ENCODE assay signal across 8 cellular contexts in the genomic region with DNA sequence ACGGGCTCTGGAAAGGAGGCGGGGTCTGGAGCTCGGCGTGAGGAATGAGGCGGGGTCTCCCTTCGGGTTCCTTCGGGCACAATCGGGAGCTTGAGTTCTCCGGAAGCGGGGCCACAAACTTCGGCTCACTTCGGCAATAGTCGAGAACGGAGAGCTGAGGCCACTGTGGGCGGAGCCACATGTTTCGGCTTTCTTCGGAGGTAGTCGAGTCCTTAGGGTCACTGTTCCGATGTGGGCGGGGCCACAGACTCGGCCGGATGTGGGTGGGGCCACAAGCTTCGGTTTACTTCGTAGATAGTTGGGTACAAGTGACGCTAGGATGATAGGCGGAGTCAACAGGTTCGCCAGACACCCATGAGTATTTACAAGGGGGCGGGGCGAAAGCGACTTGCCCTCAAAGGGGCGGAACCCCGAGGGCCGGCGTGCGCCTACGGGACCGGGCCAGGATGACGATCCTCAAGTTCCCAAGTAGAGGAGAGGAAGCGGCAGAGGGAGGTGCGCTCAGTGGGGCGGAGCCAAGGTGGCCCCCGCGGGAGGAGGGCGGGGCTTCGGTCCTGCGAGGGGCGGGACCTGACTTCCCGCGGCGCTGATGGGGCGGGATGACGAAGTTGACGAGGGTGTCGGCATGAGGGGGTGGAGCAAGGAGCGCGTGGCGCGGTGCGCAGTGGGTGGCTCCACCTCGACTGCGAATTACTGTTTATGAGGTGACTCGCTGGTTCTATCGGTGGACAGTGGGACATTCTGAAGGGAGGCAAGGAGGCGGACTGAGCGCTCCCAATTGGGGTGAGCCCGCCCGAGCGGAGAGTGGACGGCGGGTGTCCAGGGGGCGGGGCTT. TPM values are rescaled to one million over a fixed set of nuclear protein-coding genes. Genes with fewer than 3 reads are reported as not detected.
A peak's percentile ranks its signal among the peaks of the same experiment; 100 is the strongest.
DNase-seq lines count a peak whose midpoint lies in the region; ATAC-seq and TF ChIP-seq lines count a peak whose summit lies in the region.

No MANE protein-coding gene starts in this region.

- no TSS peak for BruUV-seq in Panc1 (replicated peaks; lab: Mats Ljungman, UMichigan)

- peaks cover 49% of the 10 kb centered on the region for H3K4me1 Mint-ChIP-seq in activated T-cell treated with anti-CD3 and anti-CD28 coated beads, Interleukin-2, amount 50 U/mL, for 72 hours (ENCODE audit: low read depth)

- no peaks in the 10 kb centered on the region for H3K27me3 Mint-ChIP-seq in activated T-cell treated with anti-CD3 and anti-CD28 coated beads, Interleukin-2, amount 50 U/mL, for 72 hours (ENCODE audit: low read depth)

- in situ Hi-C loops in Panc1 (cut with HindIII; ENCODE audit: low pct_unique_long_range_greater_than_20kb, low sequenced_read_pairs): no loop called here

- H3K27ac ChIP-seq in KMS-11 (peak overlapping the region; percentile 94), Panc1 (ENCODE audit: low read length) (peak overlapping the region; percentile 92)

- POLR2A ChIA-PET in Panc1 (lab: Charles Lee): interaction anchor here (0.6 to 4.1 kb wide), 10 partner anchors 11 to 701 kb away, joined by 3 to 18 read pairs (median 5); a partner anchor contains a TSS

- intact Hi-C loops in Panc1 (cut with micrococcal nuclease; ENCODE audit: unreplicated experiment): no loop called here

- CTCF ChIA-PET in Panc1 (lab: Charles Lee): interaction anchor here (0.5 to 1.3 kb wide), 8 partner anchors 10 to 284 kb away, joined by 3 to 8 read pairs (median 4); no protein-coding TSS in a partner anchor

- H2AFZ ChIP-seq in KMS-11 (ENCODE audit: low read depth): peak overlapping the region; percentile 70

- H4K20me1 ChIP-seq in KMS-11 (ENCODE audit: insufficient read depth): no peaks in the 10 kb centered on the region

- peaks cover 3% of the 10 kb centered on the region; the same call in 1 of the 2 replicates for H3K79me2 ChIP-seq in KMS-11 (ENCODE audit: insufficient read depth, low read depth)

- peak; percentile 99 for DNase-seq in DMS79 treated with DMSO at 0.1 percent for 48 hours (lab: John Stamatoyannopoulos, UW)
- peak; percentile 100 for DNase-seq in Panc1 (ENCODE audit: low read depth, low spot score)
- peak; percentile 100 for DNase-seq in activated T-cell treated with anti-CD3 and anti-CD28 coated beads, Interleukin-2, amount 50 U/mL, for 72 hours
- peak; percentile 100 for DNase-seq in stimulated activated CD8-positive, alpha-beta memory T cell treated with anti-CD3 and anti-CD28 coated beads, Interleukin-4, amount 100 ng/mL, for 48 hours

- H3K4me1 ChIP-seq in KMS-11 (ENCODE audit: low read depth, poor library complexity, severe bottlenecking): peaks cover 18% of the 10 kb centered on the region
- peaks cover 13% of the 10 kb centered on the region; the same call in 1 of the 2 replicates for H3K4me1 ChIP-seq in Panc1 (ENCODE audit: control insufficient read depth, insufficient read depth, low read length)
- H3K4me1 ChIP-seq in mucosa of stomach (ENCODE audit: control insufficient read depth, insufficient read depth, low read length): peaks cover 33% of the 10 kb centered on the region

- no peak overlapping the region for H3K4me3 ChIP-seq in KMS-11 (IDR thresholded peaks at IDR 0.05; ENCODE audit: insufficient read depth, low read depth, low read length)
- H3K4me3 ChIP-seq in Panc1 (ENCODE audit: low read depth in 2 of 2, low read length in 2 of 2): peak overlapping the region; percentile 74 to 87
- peak overlapping the region; percentile 37 for H3K4me3 ChIP-seq in mucosa of stomach (ENCODE audit: low read length)

- H3K9me3 ChIP-seq in Panc1 (ENCODE audit: control insufficient read depth, insufficient read depth, low read depth, low read length) (no peaks in the 10 kb centered on the region), mucosa of stomach (ENCODE audit: control insufficient read depth, low read length) (no peaks in the 10 kb centered on the region)

- peak; percentile 45 for ATAC-seq in GM21786 (IDR thresholded peaks at IDR 0.05; ENCODE audit: unreplicated experiment)
- peak; percentile 74 for ATAC-seq in Panc1
- peak; percentile 64 to 67 for ATAC-seq in activated T-cell treated with anti-CD3 and anti-CD28 coated beads, Interleukin-2, amount 50 U/mL, for 72 hours (replicated peaks in 1 of 2)
- ATAC-seq in esophagus mucosa: peak; percentile 83

- H3K4me3 Mint-ChIP-seq in activated T-cell treated with anti-CD3 and anti-CD28 coated beads, Interleukin-2, amount 50 U/mL, for 72 hours: peak overlapping the region; percentile 85 to 96

- peak overlapping the region; percentile 92 for H3K27ac Mint-ChIP-seq in activated T-cell treated with anti-CD3 and anti-CD28 coated beads, Interleukin-2, amount 50 U/mL, for 72 hours

- H3K27me3 ChIP-seq in KMS-11 (ENCODE audit: insufficient read depth, low read depth) (no peaks in the 10 kb centered on the region), Panc1 (ENCODE audit: control insufficient read depth, insufficient read depth, low read length) (no peaks in the 10 kb centered on the region), mucosa of stomach (ENCODE audit: control insufficient read depth, insufficient read depth, low read length) (no peaks in the 10 kb centered on the region)

- H3K9ac ChIP-seq in KMS-11 (peak overlapping the region; percentile 93), mucosa of stomach (ENCODE audit: low read length) (peak overlapping the region; percentile 90)

- peaks cover 2 to 11% of the 10 kb centered on the region in 2 donors for H3K36me3 Mint-ChIP-seq in activated T-cell treated with anti-CD3 and anti-CD28 coated beads, Interleukin-2, amount 50 U/mL, for 72 hours (ENCODE audit: insufficient read depth in 2 of 2)

- H3K4me2 ChIP-seq in KMS-11: no peak overlapping the region

- H3K36me3 ChIP-seq in KMS-11 (ENCODE audit: insufficient read depth): no peaks in the 10 kb centered on the region
- H3K36me3 ChIP-seq in Panc1 (ENCODE audit: control insufficient read depth, insufficient read depth, low read length): peaks cover 13% of the 10 kb centered on the region
- H3K36me3 ChIP-seq in mucosa of stomach (ENCODE audit: control insufficient read depth, insufficient read depth, low read length): no peaks in the 10 kb centered on the region

- TF ChIP-seq CTCF in KMS-11 (conservative IDR thresholded peaks at IDR 0.05; ENCODE audit: low read depth, low read length) (no peak), Panc1 (IDR thresholded peaks at IDR 0.05) (no peak)

- no peaks in the 10 kb centered on the region for H3K9me3 Mint-ChIP-seq in activated T-cell treated with anti-CD3 and anti-CD28 coated beads, Interleukin-2, amount 50 U/mL, for 72 hours

RNA-seq across cellular contexts. Expression of a gene that starts 0.5 kb away (rescaled TPM):
- total RNA-seq in Panc1 (2021; ENCODE audit: unreplicated experiment) (264 TPM), esophagus mucosa (36.7 TPM)
- 301 TPM for polyA plus RNA-seq in Panc1 (2012; ENCODE audit: insufficient read length)
- total RNA-seq in activated T-cell treated with anti-CD3 and anti-CD28 coated beads, Interleukin-2, amount 50 U/mL, for 72 hours: 10 to 100 TPM; 60.3 to 71.0 TPM

RNA-seq across cellular contexts. Expression of a gene that starts 1.2 kb away (rescaled TPM):
- total RNA-seq in Panc1 (2021; ENCODE audit: unreplicated experiment) (194 TPM), esophagus mucosa (36.1 TPM)
- polyA plus RNA-seq in Panc1 (2012; ENCODE audit: insufficient read length): 160 TPM
- total RNA-seq in activated T-cell treated with anti-CD3 and anti-CD28 coated beads, Interleukin-2, amount 50 U/mL, for 72 hours: 10 to 100 TPM; 11.0 to 17.5 TPM

RNA-seq across cellular contexts. Expression of a gene that starts 10.8 kb away (rescaled TPM):
- 823 TPM for total RNA-seq in Panc1 (2021; ENCODE audit: unreplicated experiment)
- 1,638 TPM for polyA plus RNA-seq in Panc1 (2012; ENCODE audit: insufficient read length)
- 1,000 to 10,000 TPM; 1,618 to 1,817 TPM for total RNA-seq in activated T-cell treated with anti-CD3 and anti-CD28 coated beads, Interleukin-2, amount 50 U/mL, for 72 hours
- 1,727 TPM for total RNA-seq in esophagus mucosa

RNA-seq across cellular contexts. Expression of a gene that starts 16.9 kb away (rescaled TPM):
- 5.1 TPM for total RNA-seq in Panc1 (2021; ENCODE audit: unreplicated experiment)
- polyA plus RNA-seq in Panc1 (2012; ENCODE audit: insufficient read length): 8.4 TPM
- under 1 TPM; 0.24 to 0.63 TPM for total RNA-seq in activated T-cell treated with anti-CD3 and anti-CD28 coated beads, Interleukin-2, amount 50 U/mL, for 72 hours
- 36.5 TPM for total RNA-seq in esophagus mucosa

RNA-seq across cellular contexts. Expression of a gene that starts 30.4 kb away (rescaled TPM):
- total RNA-seq in Panc1 (2021; ENCODE audit: unreplicated experiment): 11.2 TPM
- 19.3 TPM for polyA plus RNA-seq in Panc1 (2012; ENCODE audit: insufficient read length)
- total RNA-seq in activated T-cell treated with anti-CD3 and anti-CD28 coated beads, Interleukin-2, amount 50 U/mL, for 72 hours: 1 to 10 TPM; 2.9 to 3.7 TPM
- total RNA-seq in esophagus mucosa: 3.7 TPM
